In the genomic region with DNA sequence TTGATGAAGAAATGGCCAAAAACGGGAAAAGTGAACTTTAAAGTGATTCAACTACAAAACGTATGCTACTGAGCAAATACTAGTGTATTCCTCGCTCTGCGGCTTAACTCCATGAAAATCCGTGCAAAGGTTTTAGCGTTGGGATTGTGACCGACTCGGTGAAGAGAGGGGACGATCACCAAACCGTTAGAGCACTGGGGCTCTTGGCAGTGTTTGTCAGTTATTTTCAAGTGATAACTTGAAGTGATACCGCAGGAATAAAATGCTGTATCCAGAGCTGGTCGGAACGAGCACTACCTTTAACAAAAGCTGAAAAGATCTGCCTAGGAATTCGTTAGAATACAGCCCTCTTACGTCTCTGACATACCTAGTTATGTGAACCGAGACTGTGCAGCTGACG, we compare ENCODE assay signal across 8 cellular contexts. TPM values are rescaled to one million over a fixed set of nuclear protein-coding genes. Genes with fewer than 3 reads are reported as not detected.
DNase-seq lines count a peak whose midpoint lies in the region; ATAC-seq, FAIRE-seq and TF ChIP-seq lines count a peak whose summit lies in the region.

No MANE protein-coding gene starts in this region.

- H3K4me1 Mint-ChIP-seq in stimulated activated effector memory CD8-positive, alpha-beta T cell treated with anti-CD3 and anti-CD28 coated beads, Interleukin-12 subunit alpha, Interleukin-12 subunit beta, amount 100 ng/mL, for 72 hours, result peaks cover 38% of the 10 kb centered on the region

- H3K4me1 ChIP-seq in A549 (peaks cover 18% of the 10 kb centered on the region), hepatocyte (ENCODE audit: insufficient read depth) (peaks cover 6% of the 10 kb centered on the region)

- no peak for TF ChIP-seq EP300 in A549 (IDR thresholded peaks at IDR 0.05)

- H3K36me3 Mint-ChIP-seq in stimulated activated effector memory CD8-positive, alpha-beta T cell treated with anti-CD3 and anti-CD28 coated beads, Interleukin-12 subunit alpha, Interleukin-12 subunit beta, amount 100 ng/mL, for 72 hours, result peaks cover 20% of the 10 kb centered on the region

- FAIRE-seq in A549 (lab: Jason Lieb, UNC), result no peak

- no peaks in the 10 kb centered on the region for H3K9me2 ChIP-seq in hepatocyte (replicated peaks; ENCODE audit: insufficient read depth)

- H3K4me3 ChIP-seq in A549 (peak overlapping the region; percentile 88), WI38 (ENCODE audit: low read depth, low read length) (peak overlapping the region; percentile 95), hepatocyte (peak overlapping the region; percentile 69)

- peak overlapping the region; percentile 82 for H2AFZ ChIP-seq in hepatocyte

- DNase-seq in A549 (ENCODE audit: low read depth in 1 of 2, low spot score in 1 of 2), result peak in 1 of 2 experiments; percentile 43
- no peak for DNase-seq in hepatocyte (ENCODE audit: low spot score)
- no peak for DNase-seq in stimulated activated effector memory CD8-positive, alpha-beta T cell treated with anti-CD3 and anti-CD28 coated beads, Interleukin-12 subunit alpha, Interleukin-12 subunit beta, amount 100 ng/mL, for 72 hours (ENCODE audit: low spot score in 2 of 2)
- no peak for DNase-seq in KBM-7
- DNase-seq in NCI-H748 treated with DMSO at 0.1 percent for 48 hours (lab: John Stamatoyannopoulos, UW), result no peak
- DNase-seq in putamen (ENCODE audit: low spot score), result no peak

- TF ChIP-seq RAD21 in A549 (conservative IDR thresholded peaks at IDR 0.05 in 1 of 2, IDR thresholded peaks at IDR 0.05 in 1 of 2), result no peak

- H3K27me3 ChIP-seq in hepatocyte, result no peaks in the 10 kb centered on the region

- CTCF ChIA-PET in A549 (lab: Yijun Ruan, JAX), result interaction anchor here (0.6 to 3.9 kb wide), 16 partner anchors 9 to 45 kb away, joined by 3 to 31 read pairs (median 4); no protein-coding TSS in a partner anchor

- no peak; a peak in 1 of 6 replicates for ATAC-seq in A549
- peak; percentile 12 for ATAC-seq in GM19351 (IDR thresholded peaks at IDR 0.05; ENCODE audit: unreplicated experiment)
- peak; percentile 25 for ATAC-seq in stimulated activated effector memory CD8-positive, alpha-beta T cell treated with anti-CD3 and anti-CD28 coated beads, Interleukin-12 subunit alpha, Interleukin-12 subunit beta, amount 100 ng/mL, for 72 hours

- WGBS in A549 (ENCODE audit: missing lambda C conversion rate), result 2% methylated on average over 17 of the region's 17 CpGs
- WGBS in hepatocyte (ENCODE audit: low lambda C conversion rate, missing lambda C conversion rate), result 3% methylated on average over 17 of the region's 17 CpGs

- H3K4me2 ChIP-seq in A549 (peak overlapping the region; percentile 88), hepatocyte (peak overlapping the region; percentile 89)

- TF ChIP-seq CTCF in A549 (IDR thresholded peaks at IDR 0.05), result no peak
- no peak for TF ChIP-seq CTCF in WI38 (IDR thresholded peaks at IDR 0.05; ENCODE audit: low read depth, low read length)
- no peak for TF ChIP-seq CTCF in hepatocyte (IDR thresholded peaks at IDR 0.05; ENCODE audit: poor library complexity)

- H3K4me3 Mint-ChIP-seq in stimulated activated effector memory CD8-positive, alpha-beta T cell treated with anti-CD3 and anti-CD28 coated beads, Interleukin-12 subunit alpha, Interleukin-12 subunit beta, amount 100 ng/mL, for 72 hours, result peak overlapping the region; percentile 92

- no peaks in the 10 kb centered on the region for H3K9me3 Mint-ChIP-seq in stimulated activated effector memory CD8-positive, alpha-beta T cell treated with anti-CD3 and anti-CD28 coated beads, Interleukin-12 subunit alpha, Interleukin-12 subunit beta, amount 100 ng/mL, for 72 hours

- no peak for TF ChIP-seq POLR2A in A549 (IDR thresholded peaks at IDR 0.05; ENCODE audit: low read length)

- H3K79me2 ChIP-seq in hepatocyte, result peaks cover 38% of the 10 kb centered on the region

- peaks cover 10% of the 10 kb centered on the region for H4K20me1 ChIP-seq in hepatocyte (ENCODE audit: insufficient read depth, poor library complexity, severe bottlenecking)

- in situ Hi-C loops in KBM-7 (cut with MboI; ENCODE audit: low pct_unique_long_range_greater_than_20kb, low sequenced_read_pairs), result no loop called here

- peak overlapping the region; percentile 86 to 88 for H3K27ac ChIP-seq in A549
- peak overlapping the region; percentile 97 for H3K27ac ChIP-seq in hepatocyte

- POLR2A ChIA-PET in A549 (lab: Yijun Ruan, JAX), result interaction anchor here (0.7 to 1.8 kb wide), 13 partner anchors 9 to 207 kb away, joined by 3 to 15 read pairs (median 4); a partner anchor contains a TSS

- no peaks in the 10 kb centered on the region for H3K9me3 ChIP-seq in A549
- no peaks in the 10 kb centered on the region for H3K9me3 ChIP-seq in hepatocyte (ENCODE audit: low read depth)

- no peaks in the 10 kb centered on the region for H3K36me3 ChIP-seq in hepatocyte (replicated peaks; ENCODE audit: insufficient read depth, low read depth)

- H3K27ac Mint-ChIP-seq in stimulated activated effector memory CD8-positive, alpha-beta T cell treated with anti-CD3 and anti-CD28 coated beads, Interleukin-12 subunit alpha, Interleukin-12 subunit beta, amount 100 ng/mL, for 72 hours, result peak overlapping the region; percentile 96

TF ChIP-seq in A549, 52 proteins besides CTCF, POLR2A, EP300 and RAD21:
- TF ChIP-seq HOXA7 (CRISPR knock-in tag; IDR thresholded peaks at IDR 0.05) (peak; percentile 73; the same call in 1 of the 2 replicates), MYC (IDR thresholded peaks at IDR 0.05; ENCODE audit: borderline replicate concordance, low read length) (no peak), FOXS1 (CRISPR knock-in tag; IDR thresholded peaks at IDR 0.05) (peak; percentile 7; the same call in 1 of the 2 replicates)

RNA-seq across cellular contexts. Expression of a gene that starts 0.8 kb away (rescaled TPM):
- polyA plus RNA-seq in A549 (2011; rRNA removed) (10.5 and 11.6 TPM in 2 replicates), A549 (2017; fragmentation: RNase III; extraction: RNeasy Plus Mini Kit Qiagen cat#74134 plus additional on column Dnase treatment) (12.0 to 13.5 TPM (median 13.5 TPM) in 3 replicates), hepatocyte (12.8 and 18.6 TPM in 2 replicates)
- polyA plus RNA-seq in A549 (2012; cell fraction: cytosol; rRNA removed), result 4.1 and 4.8 TPM in 2 replicates
- 3.6 and 4.9 TPM in 2 replicates for polyA plus RNA-seq in A549 (2012; cell fraction: nucleus; rRNA removed)
- polyA minus RNA-seq in A549 (2011; rRNA and poly(A)+ RNA removed), result 11.1 and 12.2 TPM in 2 replicates
- 12.6 and 18.3 TPM in 2 replicates for total RNA-seq in hepatocyte

Comparison
In these comparisons a context has a peak if more than half of its experiments do, and no peak if none do; other contexts are left out.
1. ATAC-seq: peak in GM19351 (single experiment) and stimulated activated effector memory CD8-positive, alpha-beta T cell treated with anti-CD3 and anti-CD28 coated beads, Interleukin-12 subunit alpha, Interleukin-12 subunit beta, amount 100 ng/mL, for 72 hours (single experiment); none in A549 (0 of 2).
2. Peak in every context shown above with its lines, with median percentiles within 50 percentile points of each other: H3K4me3 ChIP-seq.